Comparison of ENCODE assay signal across 8 cellular contexts in genomic region chr4:102598102-102598758, GRCh38.
DNase-seq lines count a peak whose midpoint lies in the region; ATAC-seq lines count a peak whose summit lies in the region.
"Had no signal": no experiment of that assay in that cellular context is flagged by ENCODE, and none has a peak within 500 bp of the region (broad histone marks: within the 10 kb centered on the region; RNA-seq: fewer than 3 reads in every experiment).

No MANE protein-coding gene starts in this region.

- DNase-seq in activated naive CD8-positive, alpha-beta T cell treated with anti-CD3 and anti-CD28 coated beads, Interleukin-2, amount 50 U/mL, for 24 hours: no peak
- DNase-seq in putamen (ENCODE audit: low spot score): no peak
- DNase-seq in ACHN: no peak
- no peak for DNase-seq in DMS 273 treated with DMSO at 0.1 percent for 48 hours (lab: John Stamatoyannopoulos, UW)
- DNase-seq: retina had no signal

- in situ Hi-C loops in ACHN (cut with HindIII; ENCODE audit: low pct_ligation_motif_present, low pct_unique_long_range_greater_than_20kb, low sequenced_read_pairs): no loop called here

- peak overlapping the region; percentile 25 for H3K4me3 Mint-ChIP-seq in activated naive CD8-positive, alpha-beta T cell treated with anti-CD3 and anti-CD28 coated beads, Interleukin-2, amount 50 U/mL, for 24 hours

- no peaks in the 10 kb centered on the region for H3K27me3 ChIP-seq in skeletal muscle satellite cell (ENCODE audit: control insufficient read depth, insufficient read depth, low read length)

- H3K27ac Mint-ChIP-seq in activated naive CD8-positive, alpha-beta T cell treated with anti-CD3 and anti-CD28 coated beads, Interleukin-2, amount 50 U/mL, for 24 hours: peak overlapping the region; percentile 97

- H3K9ac ChIP-seq in skeletal muscle satellite cell (ENCODE audit: low read depth, low read length): no peak overlapping the region

- ATAC-seq in GM19395 (IDR thresholded peaks at IDR 0.05; ENCODE audit: unreplicated experiment) (peak; percentile 77), HG02943 (IDR thresholded peaks at IDR 0.05; ENCODE audit: low read depth, unreplicated experiment) (peak; percentile 75)
- peak; percentile 76 for ATAC-seq in activated naive CD8-positive, alpha-beta T cell treated with anti-CD3 and anti-CD28 coated beads, Interleukin-2, amount 50 U/mL, for 24 hours

- no peak overlapping the region for H3K4me3 ChIP-seq in skeletal muscle satellite cell (ENCODE audit: low read length)

- H3K9me3 ChIP-seq in skeletal muscle satellite cell (replicated peaks; ENCODE audit: low read length): no peaks in the 10 kb centered on the region

- H3K36me3 Mint-ChIP-seq in activated naive CD8-positive, alpha-beta T cell treated with anti-CD3 and anti-CD28 coated beads, Interleukin-2, amount 50 U/mL, for 24 hours (ENCODE audit: low read depth): peaks cover 84% of the 10 kb centered on the region

- no peaks in the 10 kb centered on the region for H3K27me3 Mint-ChIP-seq in activated naive CD8-positive, alpha-beta T cell treated with anti-CD3 and anti-CD28 coated beads, Interleukin-2, amount 50 U/mL, for 24 hours

- no peaks in the 10 kb centered on the region for H3K9me3 Mint-ChIP-seq in activated naive CD8-positive, alpha-beta T cell treated with anti-CD3 and anti-CD28 coated beads, Interleukin-2, amount 50 U/mL, for 24 hours

- peak overlapping the region; percentile 11 for H3K4me2 ChIP-seq in skeletal muscle satellite cell (ENCODE audit: low read length)

- peaks cover 77% of the 10 kb centered on the region for H3K4me1 Mint-ChIP-seq in activated naive CD8-positive, alpha-beta T cell treated with anti-CD3 and anti-CD28 coated beads, Interleukin-2, amount 50 U/mL, for 24 hours

- peaks cover 22% of the 10 kb centered on the region for H3K4me1 ChIP-seq in skeletal muscle satellite cell (ENCODE audit: control insufficient read depth, insufficient read depth, low read length)

- H3K36me3 ChIP-seq in skeletal muscle satellite cell (ENCODE audit: insufficient read depth, low read length): peaks cover 54% of the 10 kb centered on the region
